9 cellular contexts compared by ENCODE assay signal in the genomic region with DNA sequence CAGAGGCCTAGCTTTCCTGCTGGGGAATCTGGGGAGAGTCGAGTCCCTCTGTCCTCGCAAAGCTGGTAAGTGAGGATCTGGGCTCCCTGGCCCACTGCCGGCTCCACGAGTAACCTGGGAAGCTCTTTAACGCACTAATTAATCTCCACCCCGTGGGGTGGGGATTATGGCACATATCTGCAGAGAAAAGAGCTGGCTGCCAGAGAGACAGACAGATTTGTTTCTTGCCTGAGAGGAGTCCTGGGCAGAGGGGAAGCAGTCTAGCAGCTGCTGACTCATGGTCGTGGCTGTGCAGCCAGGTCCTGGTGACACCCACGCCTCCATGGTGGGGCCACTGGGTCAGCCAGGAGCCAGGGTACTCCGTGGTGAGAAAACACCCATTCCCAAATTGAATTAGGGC. TPM values are rescaled to one million over a fixed set of nuclear protein-coding genes. Genes with fewer than 3 reads are reported as not detected.
DNase-seq lines count a peak whose midpoint lies in the region; ATAC-seq, FAIRE-seq and TF ChIP-seq lines count a peak whose summit lies in the region.
"Had no signal": no experiment of that assay in that cellular context is flagged by ENCODE, and none has a peak within 500 bp of the region (broad histone marks: within the 10 kb centered on the region; RNA-seq: fewer than 3 reads in every experiment).

No MANE protein-coding gene starts in this region.

- no peak overlapping the region for H3K27ac ChIP-seq in body of pancreas
- H3K27ac ChIP-seq in suprapubic skin: peak overlapping the region; percentile 49

- no peaks in the 10 kb centered on the region for H3K9me3 Mint-ChIP-seq in activated CD4-positive, alpha-beta memory T cell treated with anti-CD3 and anti-CD28 coated beads, Interleukin-2, amount 10 ng/mL, durations not matched to agents 7 days and 5 days

- H3K27ac Mint-ChIP-seq in activated CD4-positive, alpha-beta memory T cell treated with anti-CD3 and anti-CD28 coated beads, Interleukin-2, amount 10 ng/mL, durations not matched to agents 7 days and 5 days: no peak overlapping the region

- intact Hi-C loops in body of pancreas (cut with DNase I): no loop called here

- no peak overlapping the region for H3K4me3 Mint-ChIP-seq in activated CD4-positive, alpha-beta memory T cell treated with anti-CD3 and anti-CD28 coated beads, Interleukin-2, amount 10 ng/mL, durations not matched to agents 7 days and 5 days

- no peak for TF ChIP-seq EP300 in suprapubic skin (IDR thresholded peaks at IDR 0.05)

- no peaks in the 10 kb centered on the region for H3K36me3 ChIP-seq in body of pancreas (replicated peaks in 1 of 2; ENCODE audit: insufficient read depth in 1 of 2, low read depth in 2 of 2)
- H3K36me3 ChIP-seq in suprapubic skin: no peaks in the 10 kb centered on the region

- POLR2A ChIA-PET in activated CD4-positive, alpha-beta memory T cell treated with anti-CD3 and anti-CD28 coated beads, Interleukin-2, amount 10 ng/mL, durations not matched to agents 7 days and 5 days (lab: Charles Lee): no interaction called here

- CTCF ChIA-PET in activated CD4-positive, alpha-beta memory T cell treated with anti-CD3 and anti-CD28 coated beads, Interleukin-2, amount 10 ng/mL, durations not matched to agents 7 days and 5 days (lab: Charles Lee): no interaction called here

- ATAC-seq in body of pancreas: peak; percentile 22

- no peak overlapping the region for H3K4me3 ChIP-seq in body of pancreas
- no peak overlapping the region for H3K4me3 ChIP-seq in suprapubic skin

- 51 to 52% methylated on average over 9 of the region's 9 CpGs for WGBS in body of pancreas, 2 donors
- WGBS in suprapubic skin: 29% methylated on average over 8 of the region's 9 CpGs

- peaks cover 6% of the 10 kb centered on the region for H3K27me3 Mint-ChIP-seq in activated CD4-positive, alpha-beta memory T cell treated with anti-CD3 and anti-CD28 coated beads, Interleukin-2, amount 10 ng/mL, durations not matched to agents 7 days and 5 days

- no peaks in the 10 kb centered on the region for H3K27me3 ChIP-seq in body of pancreas
- peaks cover 8% of the 10 kb centered on the region for H3K27me3 ChIP-seq in suprapubic skin

- no peak for TF ChIP-seq POLR2A in body of pancreas (IDR thresholded peaks at IDR 0.05)
- TF ChIP-seq POLR2A in suprapubic skin (IDR thresholded peaks at IDR 0.05): no peak

- H3K4me1 Mint-ChIP-seq in activated CD4-positive, alpha-beta memory T cell treated with anti-CD3 and anti-CD28 coated beads, Interleukin-2, amount 10 ng/mL, durations not matched to agents 7 days and 5 days: no peaks in the 10 kb centered on the region

- peak; percentile 45 for DNase-seq in HTR-8/SVneo (ENCODE audit: insufficient read length, low spot score)
- DNase-seq in body of pancreas: peak in 1 of 4 donors; percentile 17
- peak; percentile 87 for DNase-seq in iris pigment epithelial cell (ENCODE audit: low read depth)
- no peak for DNase-seq in suprapubic skin (ENCODE audit: low spot score in 2 of 2)
- DNase-seq in activated CD4-positive, alpha-beta memory T cell treated with anti-CD3 and anti-CD28 coated beads, Interleukin-2, amount 10 ng/mL, durations not matched to agents 7 days and 5 days: no peak
- DNase-seq in frontal cortex (ENCODE audit: low spot score in 2 of 2): no peak
- DNase-seq in NCI-H526 treated with DMSO at 0.1 percent for 48 hours (lab: John Stamatoyannopoulos, UW): no peak
- DNase-seq in NCI-H2107 treated with DMSO at 0.1 percent for 48 hours (lab: John Stamatoyannopoulos, UW; ENCODE audit: unreplicated experiment): no peak
- DNase-seq: NCI-H510A treated with DMSO at 0.1 percent for 48 hours had no signal

- FAIRE-seq in HTR-8/SVneo (lab: Jason Lieb, UNC): no peak
- FAIRE-seq in frontal cortex (lab: Jason Lieb, UNC): no peak

- no peaks in the 10 kb centered on the region for H3K36me3 Mint-ChIP-seq in activated CD4-positive, alpha-beta memory T cell treated with anti-CD3 and anti-CD28 coated beads, Interleukin-2, amount 10 ng/mL, durations not matched to agents 7 days and 5 days (ENCODE audit: low read depth)

- no peak for TF ChIP-seq CTCF in body of pancreas (IDR thresholded peaks at IDR 0.05)
- no peak for TF ChIP-seq CTCF in suprapubic skin (IDR thresholded peaks at IDR 0.05)

- no peaks in the 10 kb centered on the region for H3K9me3 ChIP-seq in body of pancreas
- H3K9me3 ChIP-seq in suprapubic skin: no peaks in the 10 kb centered on the region

- H3K4me1 ChIP-seq in body of pancreas: no peaks in the 10 kb centered on the region
- peaks cover 51% of the 10 kb centered on the region for H3K4me1 ChIP-seq in suprapubic skin

RNA-seq across cellular contexts. Expression of gene SORCS2, which starts 14.0 kb away (rescaled TPM):
- total RNA-seq in body of pancreas (under 1 TPM; 0.26 to 0.33 TPM), suprapubic skin (1 to 10 TPM in 3 of 4 donors, under 1 TPM in 1; 0.94 to 4.6 (median 1.3) TPM), frontal cortex (4.9 TPM)
- under 1 TPM; 0.10 to 0.18 TPM for total RNA-seq in activated CD4-positive, alpha-beta memory T cell treated with anti-CD3 and anti-CD28 coated beads, Interleukin-2, amount 10 ng/mL, durations not matched to agents 7 days and 5 days

Comparison
In these comparisons a context has a peak if more than half of its experiments do, and no peak if none do; other contexts are left out.
1. DNase-seq: peak in HTR-8/SVneo (single experiment) and iris pigment epithelial cell (single experiment); none in suprapubic skin (0 of 2), activated CD4-positive, alpha-beta memory T cell treated with anti-CD3 and anti-CD28 coated beads, Interleukin-2, amount 10 ng/mL, durations not matched to agents 7 days and 5 days (single experiment), frontal cortex (0 of 2), NCI-H526 treated with DMSO at 0.1 percent for 48 hours (single experiment) and NCI-H2107 treated with DMSO at 0.1 percent for 48 hours (single experiment).